1 cellular context compared by ENCODE assay signal in the genomic region with DNA sequence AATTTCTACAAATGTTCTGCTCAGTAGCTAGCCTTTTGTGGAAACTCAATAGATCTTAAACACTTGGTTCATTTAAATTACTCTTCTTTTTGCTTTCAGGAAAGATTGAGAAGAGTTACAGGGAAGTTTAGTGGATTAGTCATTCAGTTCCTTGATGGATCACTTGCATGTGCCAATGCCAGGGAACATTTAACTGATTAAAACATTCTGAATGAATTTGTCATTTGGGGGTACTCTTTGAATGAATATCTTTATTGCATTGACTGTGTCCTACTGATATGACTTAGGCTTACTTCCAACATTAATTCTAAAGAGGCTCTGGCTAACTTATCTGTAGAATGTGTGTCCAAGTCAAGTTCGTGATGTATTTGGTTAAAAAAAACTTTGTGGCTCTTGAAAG.
TF ChIP-seq lines count a peak whose summit lies in the region.

No MANE protein-coding gene starts in this region.

TF ChIP-seq in K562, 482 proteins besides CTCF, POLR2A, EP300 and RAD21:
- no peak for TF ChIP-seq ZNF232 (CRISPR knock-in tag; IDR thresholded peaks at IDR 0.05)
- TF ChIP-seq ZNF3 (CRISPR knock-in tag; IDR thresholded peaks at IDR 0.05) = no peak
- TF ChIP-seq RBM25 (IDR thresholded peaks at IDR 0.05; ENCODE audit: low read depth, low read length, severe bottlenecking) = no peak
- no peak for TF ChIP-seq CLOCK (CRISPR knock-in tag; IDR thresholded peaks at IDR 0.05; ENCODE audit: borderline replicate concordance)
- no peak for TF ChIP-seq POLR3G (IDR thresholded peaks at IDR 0.05; ENCODE audit: extremely low read depth, insufficient read length, insufficient replicate concordance)
- TF ChIP-seq, protein P1, sequence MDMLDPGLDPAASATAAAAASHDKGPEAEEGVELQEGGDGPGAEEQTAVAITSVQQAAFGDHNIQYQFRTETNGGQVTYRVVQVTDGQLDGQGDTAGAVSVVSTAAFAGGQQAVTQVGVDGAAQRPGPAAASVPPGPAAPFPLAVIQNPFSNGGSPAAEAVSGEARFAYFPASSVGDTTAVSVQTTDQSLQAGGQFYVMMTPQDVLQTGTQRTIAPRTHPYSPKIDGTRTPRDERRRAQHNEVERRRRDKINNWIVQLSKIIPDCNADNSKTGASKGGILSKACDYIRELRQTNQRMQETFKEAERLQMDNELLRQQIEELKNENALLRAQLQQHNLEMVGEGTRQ (CRISPR knock-in tag; IDR thresholded peaks at IDR 0.05) = no peak
- TF ChIP-seq MCM7 (IDR thresholded peaks at IDR 0.05) = no peak
- TF ChIP-seq MTA2 (IDR thresholded peaks at IDR 0.05; ENCODE audit: low read depth) = no peak
- TF ChIP-seq MAZ (CRISPR knock-in tag; conservative IDR thresholded peaks at IDR 0.05 in 1 of 2, IDR thresholded peaks at IDR 0.05 in 1 of 2) = no peak
- TF ChIP-seq ID3 (CRISPR knock-in tag; IDR thresholded peaks at IDR 0.05) = no peak
- no peak for TF ChIP-seq ID3 (tag; IDR thresholded peaks at IDR 0.05)
- no peak for TF ChIP-seq USF1 (CRISPR knock-in tag; IDR thresholded peaks at IDR 0.05)
- TF ChIP-seq, protein P2, sequence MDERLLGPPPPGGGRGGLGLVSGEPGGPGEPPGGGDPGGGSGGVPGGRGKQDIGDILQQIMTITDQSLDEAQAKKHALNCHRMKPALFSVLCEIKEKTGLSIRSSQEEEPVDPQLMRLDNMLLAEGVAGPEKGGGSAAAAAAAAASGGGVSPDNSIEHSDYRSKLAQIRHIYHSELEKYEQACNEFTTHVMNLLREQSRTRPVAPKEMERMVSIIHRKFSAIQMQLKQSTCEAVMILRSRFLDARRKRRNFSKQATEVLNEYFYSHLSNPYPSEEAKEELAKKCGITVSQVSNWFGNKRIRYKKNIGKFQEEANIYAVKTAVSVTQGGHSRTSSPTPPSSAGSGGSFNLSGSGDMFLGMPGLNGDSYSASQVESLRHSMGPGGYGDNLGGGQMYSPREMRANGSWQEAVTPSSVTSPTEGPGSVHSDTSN (CRISPR knock-in tag; IDR thresholded peaks at IDR 0.05; ENCODE audit: low read depth) = no peak
- TF ChIP-seq, protein P2 (tag; conservative IDR thresholded peaks at IDR 0.05; ENCODE audit: low read depth) = no peak
- TF ChIP-seq RBBP5 (IDR thresholded peaks at IDR 0.05; ENCODE audit: borderline replicate concordance, insufficient read depth, low read length, poor library complexity, severe bottlenecking) = no peak
- no peak for TF ChIP-seq CSDE1 (IDR thresholded peaks at IDR 0.05)
